Comparison of ENCODE assay signal across 1 cellular context in the genomic region with DNA sequence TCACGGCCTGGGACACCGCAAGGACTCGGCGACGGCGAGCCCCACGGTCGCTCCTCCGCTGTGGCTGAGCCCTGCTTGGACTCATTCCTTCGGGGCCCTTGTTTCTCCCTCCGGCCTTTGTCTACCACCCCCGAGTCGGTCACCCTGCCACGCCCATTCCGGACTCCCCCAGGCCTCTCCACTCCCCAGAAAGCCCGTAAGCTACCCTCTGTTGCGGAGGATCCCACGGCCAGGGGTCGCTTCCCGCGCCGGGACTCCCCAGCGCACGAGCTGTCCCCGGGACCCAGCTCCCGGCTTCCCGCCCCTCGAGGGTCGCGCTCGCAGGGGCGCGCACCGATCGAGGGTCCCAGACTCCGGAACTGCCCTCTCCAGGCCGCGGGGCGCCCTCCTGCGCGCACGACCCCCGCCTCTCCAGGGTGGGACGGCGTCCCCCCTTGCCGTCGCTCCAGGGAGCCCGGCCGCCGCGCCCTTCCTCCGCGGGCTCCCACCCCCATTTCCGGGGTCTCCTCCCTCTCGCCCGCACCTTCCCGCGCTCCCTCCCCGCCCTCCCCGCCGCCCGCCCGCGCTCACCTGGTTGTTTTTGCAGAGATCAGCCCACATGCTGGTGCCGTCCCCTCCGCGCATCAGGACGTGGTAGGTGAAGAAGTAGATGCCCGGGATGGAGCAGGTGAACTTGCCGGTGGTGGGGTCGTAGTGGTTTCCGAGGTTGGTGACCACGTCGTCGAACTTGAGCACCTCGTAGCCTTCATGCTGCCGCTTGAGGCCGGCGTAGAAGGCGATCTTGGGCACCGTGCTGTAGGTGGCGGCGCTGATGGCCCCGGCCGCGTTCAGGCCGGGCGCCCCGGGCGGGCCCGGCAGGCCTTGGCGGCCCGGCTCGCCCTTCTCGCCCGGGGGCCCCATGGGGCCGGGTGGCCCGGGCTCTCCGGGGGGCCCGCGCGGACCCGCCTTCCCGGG.
TF ChIP-seq lines count a peak whose summit lies in the region.

No MANE protein-coding gene starts in this region.

TF ChIP-seq in SK-N-SH, 30 proteins besides CTCF, POLR2A, EP300 and RAD21 (continued from another document):
- TF ChIP-seq, protein P1, sequence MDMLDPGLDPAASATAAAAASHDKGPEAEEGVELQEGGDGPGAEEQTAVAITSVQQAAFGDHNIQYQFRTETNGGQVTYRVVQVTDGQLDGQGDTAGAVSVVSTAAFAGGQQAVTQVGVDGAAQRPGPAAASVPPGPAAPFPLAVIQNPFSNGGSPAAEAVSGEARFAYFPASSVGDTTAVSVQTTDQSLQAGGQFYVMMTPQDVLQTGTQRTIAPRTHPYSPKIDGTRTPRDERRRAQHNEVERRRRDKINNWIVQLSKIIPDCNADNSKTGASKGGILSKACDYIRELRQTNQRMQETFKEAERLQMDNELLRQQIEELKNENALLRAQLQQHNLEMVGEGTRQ (IDR thresholded peaks at IDR 0.05; ENCODE audit: borderline replicate concordance, low read depth, low read length), result no peak
- TF ChIP-seq JUND (IDR thresholded peaks at IDR 0.05), result no peak
- TF ChIP-seq POLR2AphosphoS5 (IDR thresholded peaks at IDR 0.05; ENCODE audit: low read depth, low read length), result no peak
- no peak for TF ChIP-seq MXI1 (IDR thresholded peaks at IDR 0.05; ENCODE audit: low read depth, low read length)
- TF ChIP-seq FOXM1 (IDR thresholded peaks at IDR 0.05; ENCODE audit: low read depth), result no peak
TF ChIP-seq in SK-N-SH: peak in this region for 0.
